In genomic region chr18:14150766-14151165, GRCh38 we compare ENCODE assay signal across 1 cellular context. TPM values are rescaled to one million over a fixed set of nuclear protein-coding genes. Genes with fewer than 3 reads are reported as not detected.
"Had no signal": no experiment of that assay in that cellular context is flagged by ENCODE, and none has a peak within 500 bp of the region (broad histone marks: within the 10 kb centered on the region; RNA-seq: fewer than 3 reads in every experiment).

No MANE protein-coding gene starts in this region.

RNA-seq across cellular contexts. Expression of gene ZNF519, which starts 18.5 kb away (rescaled TPM):
- total RNA-seq: ascending aorta had no signal
